ENCODE assay signal across 27 cellular contexts in genomic region chr22:45098056-45098455, GRCh38.
"Had no signal": no experiment of that assay in that cellular context is flagged by ENCODE, and none has a peak within 500 bp of the region (broad histone marks: within the 10 kb centered on the region; RNA-seq: fewer than 3 reads in every experiment).

No MANE protein-coding gene starts in this region.

- H3K4me1 ChIP-seq: ascending aorta, colonic mucosa had no signal

- H3K27me3 ChIP-seq: colonic mucosa had no signal

- H3K9me3 Mint-ChIP-seq: activated T-helper 2 cell treated with anti-CD3 and anti-CD28 coated beads, Interferon-gamma antibody, Interleukin-2, Interleukin-4, amounts not matched to agents 10 μg/mL and 5 μg/mL and 100 μg/mL, durations not matched to agents 14 hours and 24 hours and 36 hours; central memory CD8-positive, alpha-beta T cell had no signal

- H3K27ac ChIP-seq: ascending aorta, cardiac muscle cell, colonic mucosa, KMS-11 had no signal

- H3K36me3 Mint-ChIP-seq: activated naive CD8-positive, alpha-beta T cell had no signal

- H3K9ac ChIP-seq: KMS-11 had no signal

- H3K4me3 Mint-ChIP-seq: activated naive CD4-positive, alpha-beta T cell treated with anti-CD3 and anti-CD28 coated beads for 36 hours; activated naive CD8-positive, alpha-beta T cell; activated T-cell treated with anti-CD3 and anti-CD28 coated beads, Interleukin-2, amount 50 U/mL, for 24 hours; central memory CD8-positive, alpha-beta T cell had no signal

- H3K4me3 ChIP-seq: ascending aorta, cardiac muscle cell, colonic mucosa had no signal

- H3K4me2 ChIP-seq: KMS-11 had no signal

- DNase-seq: activated CD4-positive, alpha-beta T cell treated with anti-CD3 and anti-CD28 coated beads, Interleukin-2, amount 50 U/mL, for 4 hours; activated gamma-delta T cell; activated naive CD4-positive, alpha-beta T cell treated with anti-CD3 and anti-CD28 coated beads for 36 hours; activated T-cell treated with anti-CD3 and anti-CD28 coated beads, Interleukin-2, amount 50 U/mL, for 24 hours; amygdala; colonic mucosa; MM.1S; MV-4-11; NCI-H1092; NCI-H1436 treated with DMSO at 0.1 percent for 48 hours; NCI-H1694 treated with DMSO at 0.1 percent for 48 hours; NCI-H2029 treated with DMSO at 0.1 percent for 48 hours; NCI-H2107; NCI-H2171; NCI-H510A; NCI-H526; NCI-H748 treated with DMSO at 0.1 percent for 48 hours; OCI-M1; Right ventricle myocardium superior; SW 1271; T-helper 1 cell had no signal

- H3K36me3 ChIP-seq: ascending aorta, cardiac muscle cell, colonic mucosa had no signal

- H3K27ac Mint-ChIP-seq: activated naive CD4-positive, alpha-beta T cell treated with anti-CD3 and anti-CD28 coated beads for 36 hours; activated naive CD8-positive, alpha-beta T cell; activated T-cell treated with anti-CD3 and anti-CD28 coated beads, Interleukin-2, amount 50 U/mL, for 24 hours; activated T-helper 2 cell treated with anti-CD3 and anti-CD28 coated beads, Interferon-gamma antibody, Interleukin-2, Interleukin-4, amounts not matched to agents 10 μg/mL and 5 μg/mL and 100 μg/mL, durations not matched to agents 14 hours and 24 hours and 36 hours had no signal

- H3K9me3 ChIP-seq: ascending aorta, colonic mucosa had no signal
